ENCODE assay signal across 8 cellular contexts in the genomic region with DNA sequence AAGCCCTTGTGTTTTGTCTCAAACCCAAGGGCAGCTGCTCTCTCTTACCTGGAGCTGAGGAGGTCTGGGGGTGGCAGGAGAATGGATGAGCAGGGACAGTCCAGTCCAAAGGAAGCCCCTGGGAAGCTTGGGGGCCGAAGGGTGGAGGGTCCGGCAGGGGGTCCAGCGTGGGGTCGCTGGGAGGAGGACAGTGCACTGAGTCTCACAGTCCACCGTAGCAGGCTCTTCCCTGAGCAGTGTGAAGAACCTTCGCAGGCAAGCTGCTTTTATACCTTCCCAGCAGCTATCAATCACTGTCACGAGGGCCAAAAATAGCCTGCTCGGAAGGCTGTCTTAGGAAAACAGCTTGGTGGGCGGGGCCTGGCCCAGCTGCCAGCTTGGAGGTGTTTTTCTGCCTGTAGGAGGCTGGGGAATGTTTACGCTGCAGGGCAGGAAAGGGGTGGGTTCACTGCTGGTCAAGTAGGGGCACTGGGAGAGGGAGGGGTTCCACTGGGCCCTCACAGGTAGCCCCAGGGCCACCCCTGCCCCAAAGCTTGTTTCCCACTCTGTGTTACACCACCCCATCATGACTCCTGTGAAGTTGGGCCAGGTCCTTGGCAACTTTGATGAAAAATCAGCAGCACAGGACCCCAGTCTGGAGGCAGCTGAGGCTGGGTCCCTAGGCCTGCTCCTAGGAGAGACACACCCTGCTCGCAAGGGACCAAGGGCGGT. TPM values are rescaled to one million over a fixed set of nuclear protein-coding genes. Genes with fewer than 3 reads are reported as not detected.
DNase-seq lines count a peak whose midpoint lies in the region; ATAC-seq and TF ChIP-seq lines count a peak whose summit lies in the region.

A gene with protein sequence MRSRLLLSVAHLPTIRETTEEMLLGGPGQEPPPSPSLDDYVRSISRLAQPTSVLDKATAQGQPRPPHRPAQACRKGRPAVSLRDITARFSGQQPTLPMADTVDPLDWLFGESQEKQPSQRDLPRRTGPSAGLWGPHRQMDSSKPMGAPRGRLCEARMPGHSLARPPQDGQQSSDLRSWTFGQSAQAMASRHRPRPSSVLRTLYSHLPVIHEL (minus strand): TSS at position 240 of the 711 bp plus-strand sequence. CDS start 779 bp downstream, outside the sequence.

- intact Hi-C loops in heart left ventricle (cut with DNase I) = loop anchor here in 6 of 10 donors (1.0 to 10.0 kb wide), 6 partner anchors 18 to 1304 kb away; partner anchors contain the start of genes RASSF4 (in 1 of the 6) and ZNF22 (in 1 of the 6)

- DNase-seq in NCI-H2171 (lab: John Stamatoyannopoulos, UW) = peak; percentile 76
- peak in 40 of 56 donors; percentile 26 to 84 (median 54) for DNase-seq in amygdala (lab: John Stamatoyannopoulos, UW)
- DNase-seq in heart left ventricle = peak; percentile 91 to 96 (median 93)
- DNase-seq in pons (ENCODE audit: low spot score) = peak; percentile 78

- peak within 1 kb of the TSS; percentile 100 for H3K4me2 ChIP-seq in BLaER1

- TF ChIP-seq CTCF in heart left ventricle (IDR thresholded peaks at IDR 0.05) = peak in 5 of 12 donors; percentile 10 to 43 (median 27)

- no peaks in the 10 kb centered on the region for H3K27me3 ChIP-seq in BLaER1
- H3K27me3 ChIP-seq in heart left ventricle = no peaks in the 10 kb centered on the region

- TF ChIP-seq POLR2A in heart left ventricle (IDR thresholded peaks at IDR 0.05) = peak; percentile 98 to 100

- H3K4me1 ChIP-seq in BLaER1 (peaks cover 97% of the 10 kb centered on the region), heart left ventricle (peaks cover 13 to 100% (median 85%) of the 10 kb centered on the region in 12 donors)

- H3K36me3 ChIP-seq in BLaER1 (peaks cover 13% of the 10 kb centered on the region), heart left ventricle (peaks cover 0 to 51% (median 16%) of the 10 kb centered on the region in 9 donors)

- WGBS in heart left ventricle, 4 donors = 8 to 14% (median 11%) methylated on average over 9 to 12 of the region's 12 CpGs

- H3K4me3 ChIP-seq in BLaER1 (peak within 1 kb of the TSS; percentile 80), heart left ventricle (peak within 1 kb of the TSS; percentile 35 to 92 (median 68))

- H4K20me1 ChIP-seq in BLaER1 = peaks cover 23% of the 10 kb centered on the region

- H3K9ac ChIP-seq in BLaER1 = peak within 1 kb of the TSS; percentile 88

- H3K9me3 ChIP-seq in BLaER1 = no peaks in the 10 kb centered on the region
- H3K9me3 ChIP-seq in heart left ventricle = no peaks in the 10 kb centered on the region

- ATAC-seq in GM21723 (IDR thresholded peaks at IDR 0.05; ENCODE audit: unreplicated experiment) = peak; percentile 28
- ATAC-seq in heart left ventricle = peak; percentile 49 to 67 (median 56)
- no peak for ATAC-seq in HG02571 (IDR thresholded peaks at IDR 0.05; ENCODE audit: unreplicated experiment)
- no peak for ATAC-seq in HG02938 (IDR thresholded peaks at IDR 0.05; ENCODE audit: unreplicated experiment)

- H3K27ac ChIP-seq in BLaER1 (peak within 1 kb of the TSS; percentile 86), heart left ventricle (peak within 1 kb of the TSS; percentile 62 to 97 (median 87))

RNA-seq across cellular contexts. Expression of the gene that starts here (rescaled TPM):
- total RNA-seq in heart left ventricle = 10 to 100 TPM; 11.0 to 76.5 (median 22.7) TPM
- polyA plus RNA-seq in heart left ventricle = 10 to 100 TPM; 19.1 to 37.9 TPM

Comparison
In these comparisons a context has a peak if more than half of its experiments do, and no peak if none do; other contexts are left out.
1. ATAC-seq: peak in GM21723 (single experiment) and heart left ventricle (4 of 4); none in HG02571 (single experiment) and HG02938 (single experiment).
2. Peak in every context shown above with its lines, with median percentiles within 50 percentile points of each other: DNase-seq.